8 cellular contexts compared by ENCODE assay signal in the genomic region with DNA sequence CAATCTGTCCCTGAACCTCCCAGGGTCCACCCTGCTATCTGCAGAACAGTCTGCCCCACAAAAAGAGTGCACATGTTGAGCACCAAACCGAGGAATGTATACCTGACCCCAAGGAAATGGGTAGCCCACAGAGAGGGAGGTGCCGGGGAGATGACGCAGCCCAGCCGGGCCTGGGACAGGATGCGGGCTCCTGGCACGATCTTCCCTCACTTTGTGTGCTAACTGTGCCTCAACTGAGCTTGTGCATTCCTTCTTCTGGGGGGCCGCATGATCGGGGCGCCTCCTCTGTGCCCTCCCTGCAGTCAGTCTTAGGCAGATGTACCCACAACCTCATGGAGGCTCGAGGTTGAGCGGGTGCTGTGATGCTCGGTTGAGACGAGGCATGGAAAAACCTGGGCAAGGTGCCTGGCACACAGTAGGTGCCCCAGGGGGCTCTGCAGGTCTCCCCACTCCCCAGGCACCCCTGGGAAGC. TPM values are rescaled to one million over a fixed set of nuclear protein-coding genes. Genes with fewer than 3 reads are reported as not detected.
DNase-seq lines count a peak whose midpoint lies in the region; ATAC-seq and TF ChIP-seq lines count a peak whose summit lies in the region.

No MANE protein-coding gene starts in this region.

- H3K27ac ChIP-seq in BLaER1 treated with 17β-estradiol and CSF1 and Interleukin-3, amounts not matched to agents 10 nM and 100 nM, result peak overlapping the region in 1 of 11 experiments; percentile 79; a peak in 1 of 22 replicates
- H3K27ac ChIP-seq in muscle layer of duodenum (ENCODE audit: low read length), result no peak overlapping the region

- DNase-seq in Kasumi-1 (lab: John Stamatoyannopoulos, UW), result peak; percentile 15 to 38
- DNase-seq in MCF 10A (ENCODE audit: unreplicated experiment), result peak; percentile 79
- DNase-seq in SIG-M5 treated with dmso at 0.1 percent for 504 hours (lab: John Stamatoyannopoulos, UW; ENCODE audit: unreplicated experiment), result no peak

- peaks cover 3% of the 10 kb centered on the region for H3K27me3 Mint-ChIP-seq in MCF 10A (ENCODE audit: insufficient read depth, unreplicated experiment)

- H3K27me3 ChIP-seq in BLaER1 treated with 17β-estradiol and CSF1 and Interleukin-3, amounts not matched to agents 10 nM and 100 nM, result peaks cover 14 to 74% (median 66%) of the 10 kb centered on the region in 11 experiments
- H3K27me3 ChIP-seq in muscle layer of duodenum (ENCODE audit: low read depth, low read length), result peaks cover 5% of the 10 kb centered on the region

- H3K27ac Mint-ChIP-seq in MCF 10A (ENCODE audit: low read depth, unreplicated experiment), result peak overlapping the region; percentile 67

- ATAC-seq in HG02588 (IDR thresholded peaks at IDR 0.05; ENCODE audit: unreplicated experiment), result no peak
- ATAC-seq in HG02885 (IDR thresholded peaks at IDR 0.05; ENCODE audit: poor library complexity, unreplicated experiment), result no peak
- ATAC-seq in GM19395 (IDR thresholded peaks at IDR 0.05; ENCODE audit: unreplicated experiment), result no peak

- POLR2A ChIA-PET in MCF 10A (lab: Yijun Ruan, JAX), result interaction anchor here (0.7 to 3.0 kb wide), 7 partner anchors 14 to 360 kb away, joined by 3 to 11 read pairs (median 4); a partner anchor contains a TSS

- peak overlapping the region in 3 of 11 experiments; percentile 5 to 55 (median 42); a peak in 3 of 22 replicates for H3K9ac ChIP-seq in BLaER1 treated with 17β-estradiol and CSF1 and Interleukin-3, amounts not matched to agents 10 nM and 100 nM

- no peaks in the 10 kb centered on the region for H3K36me3 ChIP-seq in BLaER1 treated with 17β-estradiol and CSF1 and Interleukin-3, amounts not matched to agents 10 nM and 100 nM
- no peaks in the 10 kb centered on the region for H3K36me3 ChIP-seq in muscle layer of duodenum (ENCODE audit: control insufficient read depth in 1 of 2, insufficient read depth in 2 of 2, low read length in 2 of 2)

- peaks cover 7 to 61% (median 27%) of the 10 kb centered on the region in 11 experiments; a peak in 17 of 22 replicates for H4K20me1 ChIP-seq in BLaER1 treated with 17β-estradiol and CSF1 and Interleukin-3, amounts not matched to agents 10 nM and 100 nM

- peak overlapping the region; percentile 60 to 99 (median 89) for H3K4me2 ChIP-seq in BLaER1 treated with 17β-estradiol and CSF1 and Interleukin-3, amounts not matched to agents 10 nM and 100 nM

- peaks cover 8% of the 10 kb centered on the region for H3K36me3 Mint-ChIP-seq in MCF 10A (ENCODE audit: insufficient read depth, unreplicated experiment)

- no peak for TF ChIP-seq CTCF in MCF 10A (IDR thresholded peaks at IDR 0.05; ENCODE audit: unreplicated experiment)

- CTCF ChIA-PET in MCF 10A (lab: Yijun Ruan, JAX), result no interaction called here

- intact Hi-C loops in MCF 10A (cut with micrococcal nuclease), result loop anchor here (10.0 kb wide), 1 partner anchor 76 kb away; a partner anchor contains a TSS

- H3K4me1 ChIP-seq in BLaER1 treated with 17β-estradiol and CSF1 and Interleukin-3, amounts not matched to agents 10 nM and 100 nM, result peaks cover 60 to 85% (median 73%) of the 10 kb centered on the region in 10 experiments
- H3K4me1 ChIP-seq in muscle layer of duodenum (ENCODE audit: control insufficient read depth in 1 of 2, insufficient read depth in 2 of 2, low read length in 2 of 2), result peaks cover 15 to 62% of the 10 kb centered on the region in 2 donors

- no peaks in the 10 kb centered on the region for H3K9me3 ChIP-seq in BLaER1 treated with 17β-estradiol and CSF1 and Interleukin-3, amounts not matched to agents 10 nM and 100 nM (replicated peaks in 1 of 11)
- no peaks in the 10 kb centered on the region for H3K9me3 ChIP-seq in muscle layer of duodenum (ENCODE audit: control insufficient read depth in 1 of 2, low read length in 2 of 2)

- H3K9me3 Mint-ChIP-seq in MCF 10A (ENCODE audit: unreplicated experiment), result no peaks in the 10 kb centered on the region

- H3K4me3 ChIP-seq in BLaER1 treated with 17β-estradiol and CSF1 and Interleukin-3, amounts not matched to agents 10 nM and 100 nM, result peak overlapping the region in 3 of 10 experiments; percentile 26 to 82 (median 31); a peak in 5 of 20 replicates
- H3K4me3 ChIP-seq in muscle layer of duodenum (ENCODE audit: low read depth in 1 of 2, low read length in 2 of 2), result peak overlapping the region; percentile 21 to 95

- H3K4me1 Mint-ChIP-seq in MCF 10A (ENCODE audit: insufficient read depth, unreplicated experiment), result peaks cover 19% of the 10 kb centered on the region

- no TSS peak for BruUV-seq in MCF 10A (replicated peaks; lab: Mats Ljungman, UMichigan)

- peak overlapping the region; percentile 88 for H3K4me3 Mint-ChIP-seq in MCF 10A (ENCODE audit: unreplicated experiment)

RNA-seq across cellular contexts. Expression of a gene that starts 2.4 kb away (rescaled TPM):
- total RNA-seq in MCF 10A (2022), result 15.3 and 17.2 TPM in 2 replicates

RNA-seq across cellular contexts. Expression of a gene that starts 6.7 kb away (rescaled TPM):
- 0.52 and 0.82 TPM in 2 replicates for total RNA-seq in MCF 10A (2022)

RNA-seq across cellular contexts. Expression of a gene that starts 40.8 kb away (rescaled TPM):
- total RNA-seq in MCF 10A (2022), result 403 and 486 TPM in 2 replicates

RNA-seq across cellular contexts. Expression of a gene that starts 41.0 kb away (rescaled TPM):
- 32.5 and 48.0 TPM in 2 replicates for total RNA-seq in MCF 10A (2022)
